Comparison of ENCODE assay signal across 10 cellular contexts in the genomic region with DNA sequence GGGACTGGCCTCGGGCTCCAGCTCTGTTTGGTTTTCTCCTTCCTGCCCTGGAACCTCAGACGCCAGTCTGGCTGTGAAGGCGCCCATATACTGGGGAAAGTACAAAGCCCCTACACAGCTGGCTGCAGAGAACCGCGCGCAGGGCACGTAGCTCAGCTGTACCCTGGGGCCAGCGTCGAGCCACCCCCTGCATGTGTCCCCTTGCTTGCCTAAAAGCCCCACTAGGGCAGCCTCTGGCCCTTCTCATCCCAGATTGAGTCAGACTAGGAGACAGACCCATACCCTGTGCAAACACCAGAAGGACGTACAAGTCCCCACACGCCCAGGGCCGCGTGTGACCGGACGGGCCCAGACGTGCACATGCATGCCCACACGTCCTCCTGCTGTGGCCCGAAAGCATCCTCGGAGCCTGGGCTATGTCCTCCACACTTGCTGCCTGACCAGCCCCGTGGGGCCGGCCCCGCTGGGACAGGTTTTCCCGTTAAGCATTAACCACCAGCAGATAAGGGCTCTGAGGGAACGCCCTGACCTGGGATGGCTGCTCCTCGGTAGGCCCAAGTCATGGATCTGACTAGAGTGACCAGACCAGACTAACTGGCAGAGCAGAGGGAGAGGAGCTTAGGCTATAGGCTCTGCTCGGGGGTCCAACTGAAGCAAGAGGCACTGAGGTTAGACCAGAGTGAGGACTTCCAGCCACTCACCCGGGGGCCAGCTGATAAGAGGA. TPM values are rescaled to one million over a fixed set of nuclear protein-coding genes. Genes with fewer than 3 reads are reported as not detected.
DNase-seq lines count a peak whose midpoint lies in the region; FAIRE-seq and TF ChIP-seq lines count a peak whose summit lies in the region.
"Had no signal": no experiment of that assay in that cellular context is flagged by ENCODE, and none has a peak within 500 bp of the region (broad histone marks: within the 10 kb centered on the region; RNA-seq: fewer than 3 reads in every experiment).

No MANE protein-coding gene starts in this region.

- peak overlapping the region in 2 of 3 experiments; percentile 9 to 38 for H3K4me3 Mint-ChIP-seq in nephron

- H3K9me3 Mint-ChIP-seq in nephron = no peaks in the 10 kb centered on the region

- peak; percentile 86 for FAIRE-seq in bronchial epithelial cell (lab: Jason Lieb, UNC)

- H3K27me3 Mint-ChIP-seq in nephron (ENCODE audit: low read depth) = peaks cover 6% of the 10 kb centered on the region

- no peaks in the 10 kb centered on the region for H3K36me3 Mint-ChIP-seq in nephron (ENCODE audit: low read depth)

- peaks cover 43% of the 10 kb centered on the region for H3K4me1 Mint-ChIP-seq in nephron

- no peak overlapping the region for H3K4me3 ChIP-seq in bronchial epithelial cell (ENCODE audit: low read depth, low read length)
- H3K4me3 ChIP-seq: testis had no signal

- H3K27ac Mint-ChIP-seq in nephron = peak overlapping the region in 1 of 3 experiments; percentile 83

- in situ Hi-C loops in Caki2 (cut with HindIII; ENCODE audit: low pct_unique_long_range_greater_than_20kb, low sequenced_read_pairs) = no loop called here

- no peaks in the 10 kb centered on the region for H3K27me3 ChIP-seq in bronchial epithelial cell (ENCODE audit: control insufficient read depth, insufficient read depth, low read length)
- H3K27me3 ChIP-seq: testis had no signal

- DNase-seq in Caki2 (ENCODE audit: low read depth) = peak; percentile 82
- peak; percentile 96 for DNase-seq in HuH-7.5 (ENCODE audit: low spot score)
- DNase-seq in bronchial epithelial cell (ENCODE audit: low read depth) = peak; percentile 96
- DNase-seq in NOMO-1 treated with DMSO at 0.1 percent for 48 hours (lab: John Stamatoyannopoulos, UW; ENCODE audit: unreplicated experiment) = no peak
- no peak for DNase-seq in NK-92 treated with Interleukin-12 subunit alpha and Interleukin-12 subunit beta, amount 100 ng/mL, for 24 hours (lab: John Stamatoyannopoulos, UW)
- DNase-seq in H4 (ENCODE audit: low spot score) = no peak
- no peak for DNase-seq in iPS-NIHi11 (ENCODE audit: low spot score)
- DNase-seq: testis had no signal

- H3K36me3 ChIP-seq in bronchial epithelial cell (ENCODE audit: control insufficient read depth, insufficient read depth, low read length) = no peaks in the 10 kb centered on the region

- TF ChIP-seq CTCF in bronchial epithelial cell (IDR thresholded peaks at IDR 0.05; ENCODE audit: insufficient read depth, low read length, severe bottlenecking) (no peak), nephron (IDR thresholded peaks at IDR 0.05; ENCODE audit: unreplicated experiment in 3 of 3) (no peak)

RNA-seq across cellular contexts. Expression of a gene that starts 4.1 kb away (rescaled TPM):
- not detected in 2 replicates for total RNA-seq in Caki2 (2014; rRNA removed; shearing (Covaris generic); ENCODE audit: low replicate concordance)
- 0.53 and 1.5 TPM in 2 replicates for total RNA-seq in bronchial epithelial cell
- not detected in 2 replicates for total RNA-seq in H4 (2014; rRNA removed; shearing (Covaris generic))
- total RNA-seq: HT1080 had no signal

RNA-seq across cellular contexts. Expression of a gene that starts 8.1 kb away (rescaled TPM):
- not detected in 2 replicates for total RNA-seq in Caki2 (2014; rRNA removed; shearing (Covaris generic); ENCODE audit: low replicate concordance)
- total RNA-seq in bronchial epithelial cell = 0.26 TPM in 1 of 2 replicates, not detected in the other
- total RNA-seq in H4 (2014; rRNA removed; shearing (Covaris generic)) = not detected in 2 replicates
- total RNA-seq: HT1080, testis had no signal

RNA-seq across cellular contexts. Expression of a gene that starts 22.2 kb away (rescaled TPM):
- total RNA-seq in Caki2 (2014; rRNA removed; shearing (Covaris generic); ENCODE audit: low replicate concordance) = not detected in 2 replicates
- 0.26 TPM in 2 replicates for total RNA-seq in bronchial epithelial cell
- 3.3 TPM in 2 replicates for total RNA-seq in H4 (2014; rRNA removed; shearing (Covaris generic))

Comparison
In these comparisons a context has a peak if more than half of its experiments do, and no peak if none do; other contexts are left out.
1. DNase-seq: peak in Caki2 (single experiment), HuH-7.5 (single experiment) and bronchial epithelial cell (single experiment); none in NOMO-1 treated with DMSO at 0.1 percent for 48 hours (single experiment), NK-92 treated with Interleukin-12 subunit alpha and Interleukin-12 subunit beta, amount 100 ng/mL, for 24 hours (single experiment), H4 (single experiment) and iPS-NIHi11 (single experiment).